In the genomic region with DNA sequence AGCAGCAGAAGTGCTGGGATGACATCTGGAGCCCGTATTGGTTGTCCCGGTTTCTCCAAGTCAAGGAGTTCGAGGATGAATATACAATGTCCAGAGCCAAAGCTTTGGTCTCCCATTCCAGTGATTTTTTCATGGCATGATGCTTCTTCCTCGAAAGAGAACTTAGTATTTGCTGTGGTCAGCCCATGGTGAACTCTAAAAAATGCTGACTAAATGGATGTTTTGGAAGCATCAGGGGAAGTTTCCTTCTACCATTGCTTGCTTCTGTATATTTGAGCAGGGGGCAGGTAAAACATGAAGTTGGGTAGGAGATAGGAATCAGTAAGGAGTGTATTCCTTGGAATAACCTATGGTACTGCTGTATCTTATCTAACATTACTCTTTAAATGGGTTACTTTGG, we compare ENCODE assay signal across 1 cellular context.
TF ChIP-seq lines count a peak whose summit lies in the region.

No MANE protein-coding gene starts in this region.

TF ChIP-seq in HepG2, 621 proteins besides CTCF, POLR2A, EP300 and RAD21 (continued from another document):
- TF ChIP-seq, protein P1, sequence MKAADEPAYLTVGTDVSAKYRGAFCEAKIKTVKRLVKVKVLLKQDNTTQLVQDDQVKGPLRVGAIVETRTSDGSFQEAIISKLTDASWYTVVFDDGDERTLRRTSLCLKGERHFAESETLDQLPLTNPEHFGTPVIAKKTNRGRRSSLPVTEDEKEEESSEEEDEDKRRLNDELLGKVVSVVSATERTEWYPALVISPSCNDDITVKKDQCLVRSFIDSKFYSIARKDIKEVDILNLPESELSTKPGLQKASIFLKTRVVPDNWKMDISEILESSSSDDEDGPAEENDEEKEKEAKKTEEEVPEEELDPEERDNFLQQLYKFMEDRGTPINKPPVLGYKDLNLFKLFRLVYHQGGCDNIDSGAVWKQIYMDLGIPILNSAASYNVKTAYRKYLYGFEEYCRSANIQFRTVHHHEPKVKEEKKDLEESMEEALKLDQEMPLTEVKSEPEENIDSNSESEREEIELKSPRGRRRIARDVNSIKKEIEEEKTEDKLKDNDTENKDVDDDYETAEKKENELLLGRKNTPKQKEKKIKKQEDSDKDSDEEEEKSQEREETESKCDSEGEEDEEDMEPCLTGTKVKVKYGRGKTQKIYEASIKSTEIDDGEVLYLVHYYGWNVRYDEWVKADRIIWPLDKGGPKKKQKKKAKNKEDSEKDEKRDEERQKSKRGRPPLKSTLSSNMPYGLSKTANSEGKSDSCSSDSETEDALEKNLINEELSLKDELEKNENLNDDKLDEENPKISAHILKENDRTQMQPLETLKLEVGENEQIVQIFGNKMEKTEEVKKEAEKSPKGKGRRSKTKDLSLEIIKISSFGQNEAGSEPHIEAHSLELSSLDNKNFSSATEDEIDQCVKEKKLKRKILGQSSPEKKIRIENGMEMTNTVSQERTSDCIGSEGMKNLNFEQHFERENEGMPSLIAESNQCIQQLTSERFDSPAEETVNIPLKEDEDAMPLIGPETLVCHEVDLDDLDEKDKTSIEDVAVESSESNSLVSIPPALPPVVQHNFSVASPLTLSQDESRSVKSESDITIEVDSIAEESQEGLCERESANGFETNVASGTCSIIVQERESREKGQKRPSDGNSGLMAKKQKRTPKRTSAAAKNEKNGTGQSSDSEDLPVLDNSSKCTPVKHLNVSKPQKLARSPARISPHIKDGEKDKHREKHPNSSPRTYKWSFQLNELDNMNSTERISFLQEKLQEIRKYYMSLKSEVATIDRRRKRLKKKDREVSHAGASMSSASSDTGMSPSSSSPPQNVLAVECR (CRISPR knock-in tag; IDR thresholded peaks at IDR 0.05; ENCODE audit: borderline replicate concordance) = no peak
- no peak for TF ChIP-seq KAT7 (CRISPR knock-in tag; IDR thresholded peaks at IDR 0.05; ENCODE audit: borderline replicate concordance)
- TF ChIP-seq CHD2 (IDR thresholded peaks at IDR 0.05; ENCODE audit: low read depth, low read length) = no peak
- TF ChIP-seq, protein P2, sequence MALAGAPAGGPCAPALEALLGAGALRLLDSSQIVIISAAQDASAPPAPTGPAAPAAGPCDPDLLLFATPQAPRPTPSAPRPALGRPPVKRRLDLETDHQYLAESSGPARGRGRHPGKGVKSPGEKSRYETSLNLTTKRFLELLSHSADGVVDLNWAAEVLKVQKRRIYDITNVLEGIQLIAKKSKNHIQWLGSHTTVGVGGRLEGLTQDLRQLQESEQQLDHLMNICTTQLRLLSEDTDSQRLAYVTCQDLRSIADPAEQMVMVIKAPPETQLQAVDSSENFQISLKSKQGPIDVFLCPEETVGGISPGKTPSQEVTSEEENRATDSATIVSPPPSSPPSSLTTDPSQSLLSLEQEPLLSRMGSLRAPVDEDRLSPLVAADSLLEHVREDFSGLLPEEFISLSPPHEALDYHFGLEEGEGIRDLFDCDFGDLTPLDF (CRISPR knock-in tag; IDR thresholded peaks at IDR 0.05) = no peak
- no peak for TF ChIP-seq WIZ (CRISPR knock-in tag; IDR thresholded peaks at IDR 0.05)
- TF ChIP-seq MTF2 (CRISPR knock-in tag; IDR thresholded peaks at IDR 0.05; ENCODE audit: borderline replicate concordance) = no peak
- TF ChIP-seq MTA3 (CRISPR knock-in tag; IDR thresholded peaks at IDR 0.05) = no peak
- TF ChIP-seq, protein P3, sequence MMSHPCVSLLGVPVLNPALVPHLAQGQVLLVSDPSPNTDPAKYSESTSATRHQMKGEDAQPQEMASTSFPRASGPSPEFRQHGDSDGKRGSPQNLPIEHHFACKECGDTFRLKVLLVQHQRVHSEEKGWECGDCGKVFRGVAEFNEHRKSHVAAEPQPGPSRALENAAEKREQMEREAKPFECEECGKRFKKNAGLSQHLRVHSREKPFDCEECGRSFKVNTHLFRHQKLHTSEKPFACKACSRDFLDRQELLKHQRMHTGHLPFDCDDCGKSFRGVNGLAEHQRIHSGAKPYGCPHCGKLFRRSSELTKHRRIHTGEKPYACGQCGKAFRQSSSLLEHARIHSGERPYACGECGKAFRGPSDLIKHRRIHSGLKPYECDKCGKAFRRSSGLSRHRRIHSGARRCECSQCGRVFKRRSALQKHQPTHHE (CRISPR knock-in tag; IDR thresholded peaks at IDR 0.05; ENCODE audit: borderline replicate concordance) = no peak
- TF ChIP-seq ZSCAN21 (CRISPR knock-in tag; IDR thresholded peaks at IDR 0.05; ENCODE audit: borderline replicate concordance) = no peak
- TF ChIP-seq ZNF335 (CRISPR knock-in tag; IDR thresholded peaks at IDR 0.05) = no peak
- TF ChIP-seq, protein P4, sequence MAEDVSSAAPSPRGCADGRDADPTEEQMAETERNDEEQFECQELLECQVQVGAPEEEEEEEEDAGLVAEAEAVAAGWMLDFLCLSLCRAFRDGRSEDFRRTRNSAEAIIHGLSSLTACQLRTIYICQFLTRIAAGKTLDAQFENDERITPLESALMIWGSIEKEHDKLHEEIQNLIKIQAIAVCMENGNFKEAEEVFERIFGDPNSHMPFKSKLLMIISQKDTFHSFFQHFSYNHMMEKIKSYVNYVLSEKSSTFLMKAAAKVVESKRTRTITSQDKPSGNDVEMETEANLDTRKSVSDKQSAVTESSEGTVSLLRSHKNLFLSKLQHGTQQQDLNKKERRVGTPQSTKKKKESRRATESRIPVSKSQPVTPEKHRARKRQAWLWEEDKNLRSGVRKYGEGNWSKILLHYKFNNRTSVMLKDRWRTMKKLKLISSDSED (CRISPR knock-in tag; IDR thresholded peaks at IDR 0.05) = no peak
- no peak for TF ChIP-seq NFKBIZ (CRISPR knock-in tag; IDR thresholded peaks at IDR 0.05)
- peak; percentile 54 for TF ChIP-seq MAFF (IDR thresholded peaks at IDR 0.05; ENCODE audit: low read depth, low read length)
- TF ChIP-seq ISX (CRISPR knock-in tag; conservative IDR thresholded peaks at IDR 0.05) = no peak
- peak; percentile 49 to 73; a peak in 3 of 4 replicates for TF ChIP-seq MAFK (conservative IDR thresholded peaks at IDR 0.05 in 1 of 2, IDR thresholded peaks at IDR 0.05 in 1 of 2; ENCODE audit: low read length in 2 of 2)
- TF ChIP-seq CAMTA2 (CRISPR knock-in tag; IDR thresholded peaks at IDR 0.05; ENCODE audit: borderline replicate concordance) = no peak
TF ChIP-seq in HepG2: peak in this region for 2.
